In genomic region chr12:1591543-1591942, GRCh38 we compare ENCODE assay signal across 10 cellular contexts. TPM values are rescaled to one million over a fixed set of nuclear protein-coding genes. Genes with fewer than 3 reads are reported as not detected.
DNase-seq lines count a peak whose midpoint lies in the region; ATAC-seq and TF ChIP-seq lines count a peak whose summit lies in the region.
"Had no signal": no experiment of that assay in that cellular context is flagged by ENCODE, and none has a peak within 500 bp of the region (broad histone marks: within the 10 kb centered on the region; RNA-seq: fewer than 3 reads in every experiment).

No MANE protein-coding gene starts in this region.

- peaks cover 16 to 17% of the 10 kb centered on the region in 2 donors for H3K36me3 Mint-ChIP-seq in CD14-positive monocyte
- H3K36me3 Mint-ChIP-seq in central memory CD8-positive, alpha-beta T cell (ENCODE audit: insufficient read depth): peaks cover 47% of the 10 kb centered on the region
- H3K36me3 Mint-ChIP-seq in naive thymus-derived CD8-positive, alpha-beta T cell: peaks cover 0 to 27% (median 0%) of the 10 kb centered on the region in 3 donors

- DNase-seq in CD14-positive monocyte (ENCODE audit: low spot score) (no peak), MG63 (no peak), HEK293T (ENCODE audit: extremely low spot score) (no peak)
- DNase-seq in central memory CD8-positive, alpha-beta T cell (ENCODE audit: low spot score in 2 of 2): no peak
- no peak for DNase-seq in naive thymus-derived CD8-positive, alpha-beta T cell
- DNase-seq in stimulated activated CD4-positive, alpha-beta T cell treated with anti-CD3 and anti-CD28 coated beads, Interleukin-4, amount 100 ng/mL, for 1 hour: no peak
- DNase-seq: head of caudate nucleus, NCI-H774 had no signal

- H3K27me3 ChIP-seq in MG63: no peaks in the 10 kb centered on the region

- ATAC-seq in central memory CD8-positive, alpha-beta T cell (replicated peaks; ENCODE audit: extremely low read depth, poor library complexity, severe bottlenecking): no peak
- ATAC-seq in naive thymus-derived CD8-positive, alpha-beta T cell: no peak
- ATAC-seq in HG03342 (IDR thresholded peaks at IDR 0.05; ENCODE audit: unreplicated experiment) (no peak), HG02798 (IDR thresholded peaks at IDR 0.05; ENCODE audit: poor library complexity, unreplicated experiment) (no peak)

- peak overlapping the region; percentile 59 for H3K4me3 ChIP-seq in MG63

- H3K4me1 Mint-ChIP-seq in CD14-positive monocyte: peaks cover 55% of the 10 kb centered on the region
- peaks cover 55% of the 10 kb centered on the region for H3K4me1 Mint-ChIP-seq in central memory CD8-positive, alpha-beta T cell
- peaks cover 39 to 76% (median 73%) of the 10 kb centered on the region in 4 donors for H3K4me1 Mint-ChIP-seq in naive thymus-derived CD8-positive, alpha-beta T cell

- peak overlapping the region; percentile 64 to 84 for H3K4me3 Mint-ChIP-seq in CD14-positive monocyte
- peak overlapping the region; percentile 92 for H3K4me3 Mint-ChIP-seq in central memory CD8-positive, alpha-beta T cell
- H3K4me3 Mint-ChIP-seq in naive thymus-derived CD8-positive, alpha-beta T cell: peak overlapping the region; percentile 87 to 97 (median 95)

- H3K9me3 Mint-ChIP-seq in CD14-positive monocyte: no peaks in the 10 kb centered on the region
- no peaks in the 10 kb centered on the region for H3K9me3 Mint-ChIP-seq in central memory CD8-positive, alpha-beta T cell
- no peaks in the 10 kb centered on the region for H3K9me3 Mint-ChIP-seq in naive thymus-derived CD8-positive, alpha-beta T cell

- no peaks in the 10 kb centered on the region for H3K9me3 ChIP-seq in MG63

- peaks cover 57% of the 10 kb centered on the region for H3K36me3 ChIP-seq in MG63

- H3K27ac Mint-ChIP-seq in CD14-positive monocyte: peak overlapping the region in 2 of 7 donors; percentile 23 to 71
- peak overlapping the region; percentile 90 for H3K27ac Mint-ChIP-seq in central memory CD8-positive, alpha-beta T cell (ENCODE audit: low read depth)
- peak overlapping the region; percentile 45 to 97 (median 86) for H3K27ac Mint-ChIP-seq in naive thymus-derived CD8-positive, alpha-beta T cell

- intact Hi-C loops in CD14-positive monocyte (cut with micrococcal nuclease): no loop called here

- POLR2A ChIA-PET in naive thymus-derived CD8-positive, alpha-beta T cell (lab: Charles Lee): interaction anchor here (2.2 to 3.6 kb wide), 3 partner anchors 11 to 474 kb away, joined by 6 to 62 read pairs (median 13); no protein-coding TSS in a partner anchor
- POLR2A ChIA-PET in HEK293T (lab: Yijun Ruan, JAX): interaction anchor here (0.7 kb wide), 1 partner anchor 15 kb away, joined by 3 read pairs; no protein-coding TSS in a partner anchor

- CTCF ChIA-PET in HEK293T (lab: Yijun Ruan, JAX): interaction anchor here (0.7 to 1.9 kb wide), 2 partner anchors 14 to 206 kb away, joined by 4 to 8 read pairs; no protein-coding TSS in a partner anchor

- no peak for TF ChIP-seq CTCF in CD14-positive monocyte (IDR thresholded peaks at IDR 0.05)

- H3K27me3 Mint-ChIP-seq in CD14-positive monocyte (ENCODE audit: low read depth in 3 of 3): peaks cover 0 to 4% (median 0%) of the 10 kb centered on the region in 3 donors
- no peaks in the 10 kb centered on the region for H3K27me3 Mint-ChIP-seq in central memory CD8-positive, alpha-beta T cell
- H3K27me3 Mint-ChIP-seq in naive thymus-derived CD8-positive, alpha-beta T cell: no peaks in the 10 kb centered on the region

TF ChIP-seq in HEK293T, 16 proteins besides CTCF, POLR2A, EP300 and RAD21:
- TF ChIP-seq ARNT (IDR thresholded peaks at IDR 0.05): no peak
- TF ChIP-seq BHLHE40 (IDR thresholded peaks at IDR 0.05; ENCODE audit: borderline replicate concordance): no peak
- TF ChIP-seq ELF4 (IDR thresholded peaks at IDR 0.05): no peak
- TF ChIP-seq SP1 (IDR thresholded peaks at IDR 0.05): no peak
- TF ChIP-seq TARDBP (IDR thresholded peaks at IDR 0.05): no peak
- TF ChIP-seq FOXA1 (IDR thresholded peaks at IDR 0.05): no peak
- no peak for TF ChIP-seq CTBP1 (IDR thresholded peaks at IDR 0.05; ENCODE audit: borderline replicate concordance)
- no peak for TF ChIP-seq NFRKB (IDR thresholded peaks at IDR 0.05)

RNA-seq across cellular contexts. Expression of gene FBXL14, which starts 2.8 kb away (rescaled TPM):
- 1 to 10 TPM; 6.2 to 7.2 TPM for polyA plus RNA-seq in CD14-positive monocyte
- 9.1 and 11.9 TPM in 2 replicates for total RNA-seq in MG63 (2014; rRNA removed; shearing (Covaris generic); ENCODE audit: low replicate concordance)
- total RNA-seq in naive thymus-derived CD8-positive, alpha-beta T cell: 10 to 100 TPM; 36.5 to 38.8 TPM
- polyA plus RNA-seq in naive thymus-derived CD8-positive, alpha-beta T cell: 10 to 100 TPM; 12.1 to 24.5 (median 16.6) TPM

RNA-seq across cellular contexts. Expression of gene WNT5B, which starts 37.5 kb away (rescaled TPM):
- 1 to 10 TPM; 2.7 to 4.1 TPM for polyA plus RNA-seq in CD14-positive monocyte
- total RNA-seq in MG63 (2014; rRNA removed; shearing (Covaris generic); ENCODE audit: low replicate concordance): 208 and 341 TPM in 2 replicates
- not detected for total RNA-seq in naive thymus-derived CD8-positive, alpha-beta T cell
- not detected for polyA plus RNA-seq in naive thymus-derived CD8-positive, alpha-beta T cell

Comparison
In these comparisons a context has a peak if more than half of its experiments do, and no peak if none do; other contexts are left out.
1. RNA of gene WNT5B, which starts 37.5 kb away (total RNA-seq): 208 to 341 TPM in MG63; not detected in naive thymus-derived CD8-positive, alpha-beta T cell; every median in the first group is over 100 times any median in the second.
2. Peak in every context shown above with its lines, with median percentiles within 50 percentile points of each other: H3K4me3 Mint-ChIP-seq.